In genomic region chr9:68804911-68805889, GRCh38 we compare ENCODE assay signal across 28 cellular contexts.
DNase-seq lines count a peak whose midpoint lies in the region; ATAC-seq, FAIRE-seq and TF ChIP-seq lines count a peak whose summit lies in the region.
"Had no signal": no experiment of that assay in that cellular context is flagged by ENCODE, and none has a peak within 500 bp of the region (broad histone marks: within the 10 kb centered on the region; RNA-seq: fewer than 3 reads in every experiment).

No MANE protein-coding gene starts in this region.

- no peak overlapping the region for H2AFZ ChIP-seq in HepG2 (ENCODE audit: low read length)

- no peak for TF ChIP-seq RAD21 in HepG2 (CRISPR knock-in tag; IDR thresholded peaks at IDR 0.05)

- H3K9me3 Mint-ChIP-seq in CD14-positive monocyte (no peaks in the 10 kb centered on the region), WTC11 (no peaks in the 10 kb centered on the region), endothelial cell (ENCODE audit: unreplicated experiment) (no peaks in the 10 kb centered on the region)
- H3K9me3 Mint-ChIP-seq: brain; effector memory CD8-positive, alpha-beta T cell; stimulated activated effector memory CD8-positive, alpha-beta T cell treated with anti-CD3 and anti-CD28 coated beads, Interleukin-12 subunit alpha, Interleukin-12 subunit beta, amount 100 ng/mL, for 72 hours; T-cell had no signal

- H3K27me3 ChIP-seq in sigmoid colon (no peaks in the 10 kb centered on the region), HepG2 (ENCODE audit: control insufficient read depth in 1 of 2, insufficient read depth in 2 of 2, low read length in 2 of 2) (no peaks in the 10 kb centered on the region)
- H3K27me3 ChIP-seq: colonic mucosa, gastroesophageal sphincter had no signal

- H3K27ac ChIP-seq in sigmoid colon: peak overlapping the region in 3 of 4 donors; percentile 73 to 79 (median 75)
- H3K27ac ChIP-seq in HepG2 (ENCODE audit: extremely low read length, insufficient read depth, low read length): no peak overlapping the region
- H3K27ac ChIP-seq: C4-2B, colonic mucosa, esophagus squamous epithelium, gastroesophageal sphincter had no signal

- CTCF ChIA-PET in WTC11 (lab: Charles Lee) (interaction anchor here (1.4 kb wide), 1 partner anchor 194 kb away, joined by 4 read pairs; no protein-coding TSS in a partner anchor), HepG2 (lab: Yijun Ruan, JAX; ENCODE audit: low intra/inter-chr PET ratio, low total read pairs) (no interaction called here)

- no peaks in the 10 kb centered on the region for H3K36me3 Mint-ChIP-seq in CD14-positive monocyte
- H3K36me3 Mint-ChIP-seq in WTC11: no peaks in the 10 kb centered on the region
- no peaks in the 10 kb centered on the region for H3K36me3 Mint-ChIP-seq in endothelial cell (ENCODE audit: low read depth, unreplicated experiment)
- H3K36me3 Mint-ChIP-seq: brain; stimulated activated effector memory CD8-positive, alpha-beta T cell treated with anti-CD3 and anti-CD28 coated beads, Interleukin-12 subunit alpha, Interleukin-12 subunit beta, amount 100 ng/mL, for 72 hours; T-cell had no signal

- H3K9me3 ChIP-seq in sigmoid colon (no peaks in the 10 kb centered on the region), mucosa of descending colon (no peaks in the 10 kb centered on the region), HepG2 (ENCODE audit: low read length) (no peaks in the 10 kb centered on the region)
- H3K9me3 ChIP-seq: colonic mucosa, esophagus squamous epithelium, gastroesophageal sphincter had no signal

- no peak for ATAC-seq in WTC11
- ATAC-seq in left ventricle myocardium superior: peak; percentile 94
- ATAC-seq in mucosa of descending colon: no peak
- no peak for ATAC-seq in HepG2
- ATAC-seq: activated CD8-positive, alpha-beta T cell treated with anti-CD3 and anti-CD28 coated beads, Interleukin-2, amount 10 ng/mL, durations not matched to agents 7 days and 5 days; effector memory CD8-positive, alpha-beta T cell; gastroesophageal sphincter; stimulated activated effector memory CD8-positive, alpha-beta T cell treated with anti-CD3 and anti-CD28 coated beads, Interleukin-12 subunit alpha, Interleukin-12 subunit beta, amount 100 ng/mL, for 72 hours; T-cell had no signal

- H3K27ac Mint-ChIP-seq in CD14-positive monocyte: peak overlapping the region in 4 of 7 donors; percentile 2 to 61 (median 32)
- H3K27ac Mint-ChIP-seq in WTC11: peak overlapping the region; percentile 13; the same call in 1 of the 2 replicates
- no peak overlapping the region for H3K27ac Mint-ChIP-seq in endothelial cell (ENCODE audit: unreplicated experiment)
- H3K27ac Mint-ChIP-seq: activated CD8-positive, alpha-beta T cell treated with anti-CD3 and anti-CD28 coated beads, Interleukin-2, amount 10 ng/mL, durations not matched to agents 7 days and 5 days; effector memory CD8-positive, alpha-beta T cell; stimulated activated effector memory CD8-positive, alpha-beta T cell treated with anti-CD3 and anti-CD28 coated beads, Interleukin-12 subunit alpha, Interleukin-12 subunit beta, amount 100 ng/mL, for 72 hours; T-cell had no signal

- peaks cover 0 to 1% (median 0%) of the 10 kb centered on the region in 3 donors for H3K27me3 Mint-ChIP-seq in CD14-positive monocyte (ENCODE audit: low read depth in 3 of 3)
- H3K27me3 Mint-ChIP-seq in WTC11 (ENCODE audit: low read depth): no peaks in the 10 kb centered on the region
- H3K27me3 Mint-ChIP-seq in endothelial cell (ENCODE audit: unreplicated experiment): peaks cover 4% of the 10 kb centered on the region
- H3K27me3 Mint-ChIP-seq: effector memory CD8-positive, alpha-beta T cell; T-cell had no signal

- POLR2A ChIA-PET in WTC11 (lab: Charles Lee): interaction anchor here (1.4 kb wide), 1 partner anchor 11 kb away, joined by 3 read pairs; no protein-coding TSS in a partner anchor
- POLR2A ChIA-PET in HepG2 (lab: Yijun Ruan, JAX): no interaction called here

- peaks cover 23% of the 10 kb centered on the region for H3K4me1 Mint-ChIP-seq in CD14-positive monocyte
- H3K4me1 Mint-ChIP-seq in WTC11: peaks cover 11% of the 10 kb centered on the region
- H3K4me1 Mint-ChIP-seq in endothelial cell (ENCODE audit: unreplicated experiment): peaks cover 3% of the 10 kb centered on the region
- H3K4me1 Mint-ChIP-seq: stimulated activated effector memory CD8-positive, alpha-beta T cell treated with anti-CD3 and anti-CD28 coated beads, Interleukin-12 subunit alpha, Interleukin-12 subunit beta, amount 100 ng/mL, for 72 hours; T-cell had no signal

- TF ChIP-seq EP300 in sigmoid colon (IDR thresholded peaks at IDR 0.05) (no peak), HepG2 (IDR thresholded peaks at IDR 0.05; ENCODE audit: low read depth in 2 of 2, low read length in 2 of 2) (no peak), HepG2 (CRISPR knock-in tag; IDR thresholded peaks at IDR 0.05; ENCODE audit: borderline replicate concordance) (no peak)

- H3K4me3 ChIP-seq in sigmoid colon (no peak overlapping the region), mucosa of descending colon (no peak overlapping the region), HepG2 (replicated peaks in 1 of 3; ENCODE audit: insufficient read depth in 1 of 3, low read depth in 2 of 3, low read length in 3 of 3) (no peak overlapping the region)
- H3K4me3 ChIP-seq: colonic mucosa, esophagus squamous epithelium, gastroesophageal sphincter had no signal

- no peaks in the 10 kb centered on the region for H4K20me1 ChIP-seq in HepG2 (ENCODE audit: insufficient read depth, low read length)

- 82 to 86% methylated on average over 11 of the region's 11 CpGs for WGBS in sigmoid colon, 2 donors
- WGBS in HepG2 (ENCODE audit: low lambda C conversion rate): 95% methylated on average over 11 of the region's 11 CpGs

- intact Hi-C loops in CD14-positive monocyte (cut with micrococcal nuclease): loop anchor here in 1 of 2 donors (5.0 kb wide), 1 partner anchor 48 kb away; no protein-coding TSS in a partner anchor
- intact Hi-C loops in left ventricle myocardium superior (cut with micrococcal nuclease): no loop called here
- intact Hi-C loops in sigmoid colon (cut with DNase I): loop anchor here (5.0 kb wide), 1 partner anchor 42 kb away; no protein-coding TSS in a partner anchor
- intact Hi-C loops in mucosa of descending colon (cut with DNase I, micrococcal nuclease): no loop called here
- intact Hi-C loops in HepG2 (cut with micrococcal nuclease; ENCODE audit: unreplicated experiment): no loop called here

- no peak overlapping the region for H3K4me3 Mint-ChIP-seq in CD14-positive monocyte
- H3K4me3 Mint-ChIP-seq in WTC11: no peak overlapping the region
- no peak overlapping the region for H3K4me3 Mint-ChIP-seq in endothelial cell (ENCODE audit: unreplicated experiment)
- H3K4me3 Mint-ChIP-seq: activated CD8-positive, alpha-beta T cell treated with anti-CD3 and anti-CD28 coated beads, Interleukin-2, amount 10 ng/mL, durations not matched to agents 7 days and 5 days; brain; effector memory CD8-positive, alpha-beta T cell; stimulated activated effector memory CD8-positive, alpha-beta T cell treated with anti-CD3 and anti-CD28 coated beads, Interleukin-12 subunit alpha, Interleukin-12 subunit beta, amount 100 ng/mL, for 72 hours; T-cell had no signal

- DNase-seq in CD14-positive monocyte (ENCODE audit: low spot score) (no peak), WTC11 (ENCODE audit: low spot score) (no peak), left ventricle myocardium superior (peak; percentile 45), sigmoid colon (no peak), mucosa of descending colon (no peak), endothelial cell (ENCODE audit: low spot score) (no peak), HepG2 (ENCODE audit: low spot score) (no peak), GM13976 (ENCODE audit: low spot score) (no peak)
- DNase-seq: ACHN; activated CD4-positive, alpha-beta T cell treated with anti-CD3 and anti-CD28 coated beads for 1 hour; activated CD8-positive, alpha-beta T cell treated with anti-CD3 and anti-CD28 coated beads, Interleukin-2, amount 10 ng/mL, durations not matched to agents 7 days and 5 days; activated T-cell treated with anti-CD3 and anti-CD28 coated beads for 4 hours; colonic mucosa; effector memory CD8-positive, alpha-beta T cell; esophagus squamous epithelium; mesenchymal stem cell; NCI-H1048; NCI-H1930; NCI-H446 treated with DMSO at 0.1 percent for 48 hours; NK-92 treated with Interleukin-12 subunit alpha and Interleukin-12 subunit beta, amount 100 ng/mL, for 24 hours; occipital lobe; T-cell had no signal

- no peaks in the 10 kb centered on the region for H3K79me2 ChIP-seq in HepG2 (ENCODE audit: insufficient read depth, low read length)

- BruUV-seq in HepG2 (replicated peaks; lab: Mats Ljungman, UMichigan): no TSS peak

- TF ChIP-seq CTCF in CD14-positive monocyte (IDR thresholded peaks at IDR 0.05) (no peak), WTC11 (IDR thresholded peaks at IDR 0.05) (no peak), sigmoid colon (IDR thresholded peaks at IDR 0.05) (no peak), mucosa of descending colon (IDR thresholded peaks at IDR 0.05) (no peak), endothelial cell (IDR thresholded peaks at IDR 0.05; ENCODE audit: unreplicated experiment) (no peak), HepG2 (CRISPR knock-in tag; IDR thresholded peaks at IDR 0.05) (no peak), GM13976 (IDR thresholded peaks at IDR 0.05; ENCODE audit: borderline replicate concordance, control extremely low read depth, extremely low read depth, insufficient read depth, missing control alignments) (no peak)

- no peak overlapping the region for H3K9ac ChIP-seq in HepG2 (ENCODE audit: insufficient read depth, low read depth, low read length)

- FAIRE-seq in HepG2 (lab: Jason Lieb, UNC): no peak
- FAIRE-seq: D721Med, TTC549 had no signal

- peaks cover 0 to 46% (median 38%) of the 10 kb centered on the region in 4 donors for H3K4me1 ChIP-seq in sigmoid colon
- no peaks in the 10 kb centered on the region for H3K4me1 ChIP-seq in mucosa of descending colon (ENCODE audit: low read depth)
- H3K4me1 ChIP-seq in HepG2 (ENCODE audit: insufficient read depth, low read length): no peaks in the 10 kb centered on the region
- H3K4me1 ChIP-seq: colonic mucosa, gastroesophageal sphincter had no signal

- H3K36me3 ChIP-seq in sigmoid colon (no peaks in the 10 kb centered on the region), mucosa of descending colon (ENCODE audit: low read depth) (no peaks in the 10 kb centered on the region), HepG2 (replicated peaks in 1 of 2; ENCODE audit: control insufficient read depth in 1 of 2, insufficient read depth in 2 of 2, low read length in 2 of 2) (peaks cover 0 to 2% of the 10 kb centered on the region in 2 experiments; a peak in 1 of 5 replicates)
- H3K36me3 ChIP-seq: colonic mucosa, esophagus squamous epithelium, gastroesophageal sphincter had no signal

- no peak for TF ChIP-seq POLR2A in sigmoid colon (IDR thresholded peaks at IDR 0.05)
- no peak for TF ChIP-seq POLR2A in HepG2 (IDR thresholded peaks at IDR 0.05; ENCODE audit: insufficient read depth in 1 of 2, low read depth in 2 of 2, low read length in 2 of 2)

- in situ Hi-C loops in HepG2 (cut with HindIII; ENCODE audit: extremely low pct_ligation_motif_present, low pct_unique_long_range_greater_than_20kb) (no loop called here), GM13976 (cut with MboI; ENCODE audit: low sequenced_read_pairs, unreplicated experiment) (no loop called here)

- H3K4me2 ChIP-seq in HepG2 (ENCODE audit: low read depth, low read length): no peak overlapping the region

TF ChIP-seq in WTC11, 78 proteins besides CTCF, POLR2A, EP300 and RAD21 (continues in another document):
- TF ChIP-seq ZNF138 (CRISPR knock-in tag; conservative IDR thresholded peaks at IDR 0.05): no peak

TF ChIP-seq in HepG2, 621 proteins besides CTCF, POLR2A, EP300 and RAD21 (continues in another document):
- no peak for TF ChIP-seq RELA (CRISPR knock-in tag; IDR thresholded peaks at IDR 0.05)
